In the genomic region with DNA sequence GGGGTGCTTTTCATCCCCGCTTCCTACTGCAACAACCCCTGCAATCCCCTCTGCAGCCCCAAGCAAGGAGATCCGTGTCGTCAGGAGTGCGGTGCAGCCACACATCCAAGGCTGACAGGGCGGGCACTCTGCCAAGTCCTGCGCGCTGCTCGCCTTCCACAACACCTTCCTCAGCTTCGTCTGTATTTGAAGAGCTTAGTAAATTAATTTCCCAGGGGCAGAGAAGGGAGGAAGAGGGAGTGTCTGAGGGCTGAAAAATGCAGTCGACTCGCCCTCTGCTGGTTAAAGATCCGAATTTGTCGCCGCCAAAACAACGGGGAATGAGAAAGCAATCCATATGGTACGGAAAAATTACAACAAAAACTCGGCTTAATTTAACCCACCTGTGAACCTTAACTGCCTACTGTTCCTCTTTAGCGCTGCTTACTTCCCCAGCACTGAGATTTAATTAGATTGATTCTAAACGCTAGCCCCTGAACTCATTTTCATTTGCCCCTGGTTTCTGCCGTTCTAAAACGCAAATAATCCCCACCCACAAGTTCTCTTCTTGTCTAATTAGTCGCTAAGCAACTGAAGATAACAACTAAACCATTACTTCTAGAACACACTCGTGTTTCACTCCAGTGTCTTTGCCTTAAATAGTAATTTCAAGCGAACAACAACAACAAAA, we compare ENCODE assay signal across 8 cellular contexts. TPM values are rescaled to one million over a fixed set of nuclear protein-coding genes. Genes with fewer than 3 reads are reported as not detected.
DNase-seq lines count a peak whose midpoint lies in the region; ATAC-seq and TF ChIP-seq lines count a peak whose summit lies in the region.

No MANE protein-coding gene starts in this region.

- DNase-seq in A172 (ENCODE audit: low spot score) (peak; percentile 72), SHP77 (lab: John Stamatoyannopoulos, UW) (peak; percentile 90 to 94), left ventricle myocardium inferior (peak; percentile 20), prostate gland (ENCODE audit: low spot score) (no peak), T-helper 1 cell (no peak)

- 15% methylated on average over 24 of the region's 24 CpGs for WGBS in prostate gland

- H3K4me3 ChIP-seq in left ventricle myocardium inferior (peak overlapping the region; percentile 53), prostate gland (peak overlapping the region; percentile 6 to 18)

- ATAC-seq in GM18498 (IDR thresholded peaks at IDR 0.05; ENCODE audit: unreplicated experiment) (no peak), HG02642 (IDR thresholded peaks at IDR 0.05; ENCODE audit: poor library complexity, unreplicated experiment) (no peak)

- H3K36me3 ChIP-seq in left ventricle myocardium inferior (no peaks in the 10 kb centered on the region), prostate gland (no peaks in the 10 kb centered on the region)

- H3K4me1 ChIP-seq in left ventricle myocardium inferior (peaks cover 13% of the 10 kb centered on the region), prostate gland (replicated peaks) (no peaks in the 10 kb centered on the region)

- H3K27ac ChIP-seq in left ventricle myocardium inferior (replicated peaks) (no peak overlapping the region), prostate gland (peak overlapping the region in 1 of 2 donors; percentile 37)

- H3K27me3 ChIP-seq in left ventricle myocardium inferior (ENCODE audit: low read depth) (peaks cover 30% of the 10 kb centered on the region), prostate gland (replicated peaks; ENCODE audit: insufficient read depth) (no peaks in the 10 kb centered on the region)

- peak; percentile 13; the same call in 1 of the 2 replicates for TF ChIP-seq CTCF in LNCAP (IDR thresholded peaks at IDR 0.05)
- TF ChIP-seq CTCF in left ventricle myocardium inferior (IDR thresholded peaks at IDR 0.05; ENCODE audit: borderline replicate concordance), result peak; percentile 45
- TF ChIP-seq CTCF in prostate gland (IDR thresholded peaks at IDR 0.05), result peak in 2 of 4 experiments; percentile 34 to 50

- no peak for TF ChIP-seq POLR2A in prostate gland (IDR thresholded peaks at IDR 0.05)

- intact Hi-C loops in left ventricle myocardium inferior (cut with micrococcal nuclease), result no loop called here
- intact Hi-C loops in prostate gland (cut with DNase I), result loop anchor here (10.0 kb wide), 2 partner anchors 115 to 185 kb away; partner anchors contain the start of genes PCDHA10 and PCDHAC1

- no peaks in the 10 kb centered on the region for H3K9me3 ChIP-seq in left ventricle myocardium inferior (replicated peaks)
- no peaks in the 10 kb centered on the region for H3K9me3 ChIP-seq in prostate gland

RNA-seq across cellular contexts. Expression of gene PCDHB1, which starts 10.9 kb away (rescaled TPM):
- total RNA-seq in A172 (2014; rRNA removed; shearing (Covaris generic)), result not detected in 2 replicates
- total RNA-seq in left ventricle myocardium inferior (not detected), prostate gland (not detected)

RNA-seq across cellular contexts. Expression of gene PCDHB2, which starts 54.2 kb away (rescaled TPM):
- 0.41 and 0.59 TPM in 2 replicates for total RNA-seq in A172 (2014; rRNA removed; shearing (Covaris generic))
- total RNA-seq in left ventricle myocardium inferior (1.1 TPM), prostate gland (10 to 100 TPM; 12.6 to 23.0 TPM)

Comparison
In these comparisons a context has a peak if more than half of its experiments do, and no peak if none do; other contexts are left out.
1. DNase-seq: peak in A172 (single experiment), SHP77 (2 of 2) and left ventricle myocardium inferior (single experiment); none in prostate gland (single experiment) and T-helper 1 cell (0 of 5).